ENCODE assay signal across 3 cellular contexts in genomic region chr10:26492725-26493124, GRCh38. TPM values are rescaled to one million over a fixed set of nuclear protein-coding genes. Genes with fewer than 3 reads are reported as not detected.
"Had no signal": no experiment of that assay in that cellular context is flagged by ENCODE, and none has a peak within 500 bp of the region (broad histone marks: within the 10 kb centered on the region; RNA-seq: fewer than 3 reads in every experiment).

No MANE protein-coding gene starts in this region.

RNA-seq across cellular contexts. Expression of gene APBB1IP, which starts 54.6 kb away (rescaled TPM):
- total RNA-seq: dermis microvascular lymphatic vessel endothelial cell, mammary epithelial cell, myocyte had no signal
- polyA plus RNA-seq: mammary epithelial cell had no signal
